ENCODE assay signal across 1 cellular context in the genomic region with DNA sequence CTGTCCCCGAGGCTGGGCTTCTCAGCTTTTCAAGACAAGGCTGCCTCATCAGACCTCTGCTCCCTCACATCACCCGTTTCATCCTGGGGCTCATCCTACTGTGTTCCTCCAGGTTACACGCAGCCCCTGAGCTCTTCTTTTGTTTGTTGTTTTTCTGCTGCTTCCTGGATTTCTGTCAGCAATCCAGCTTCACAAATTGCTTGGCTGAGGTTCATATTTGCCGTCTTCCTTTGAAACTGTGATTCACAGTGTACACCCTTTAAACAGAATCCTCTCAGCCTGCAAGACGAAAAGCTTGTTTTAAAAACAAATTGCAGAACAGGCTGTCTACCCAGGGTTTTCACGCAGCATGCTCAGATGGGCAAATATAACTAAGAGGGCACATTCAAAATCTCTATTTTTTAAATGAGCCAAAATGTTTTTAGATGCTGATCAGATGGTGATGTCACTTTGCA.
TF ChIP-seq lines count a peak whose summit lies in the region.

No MANE protein-coding gene starts in this region.

TF ChIP-seq in GM23338, 12 proteins besides CTCF, POLR2A, EP300 and RAD21 (continued from another document):
- TF ChIP-seq, protein P1, sequence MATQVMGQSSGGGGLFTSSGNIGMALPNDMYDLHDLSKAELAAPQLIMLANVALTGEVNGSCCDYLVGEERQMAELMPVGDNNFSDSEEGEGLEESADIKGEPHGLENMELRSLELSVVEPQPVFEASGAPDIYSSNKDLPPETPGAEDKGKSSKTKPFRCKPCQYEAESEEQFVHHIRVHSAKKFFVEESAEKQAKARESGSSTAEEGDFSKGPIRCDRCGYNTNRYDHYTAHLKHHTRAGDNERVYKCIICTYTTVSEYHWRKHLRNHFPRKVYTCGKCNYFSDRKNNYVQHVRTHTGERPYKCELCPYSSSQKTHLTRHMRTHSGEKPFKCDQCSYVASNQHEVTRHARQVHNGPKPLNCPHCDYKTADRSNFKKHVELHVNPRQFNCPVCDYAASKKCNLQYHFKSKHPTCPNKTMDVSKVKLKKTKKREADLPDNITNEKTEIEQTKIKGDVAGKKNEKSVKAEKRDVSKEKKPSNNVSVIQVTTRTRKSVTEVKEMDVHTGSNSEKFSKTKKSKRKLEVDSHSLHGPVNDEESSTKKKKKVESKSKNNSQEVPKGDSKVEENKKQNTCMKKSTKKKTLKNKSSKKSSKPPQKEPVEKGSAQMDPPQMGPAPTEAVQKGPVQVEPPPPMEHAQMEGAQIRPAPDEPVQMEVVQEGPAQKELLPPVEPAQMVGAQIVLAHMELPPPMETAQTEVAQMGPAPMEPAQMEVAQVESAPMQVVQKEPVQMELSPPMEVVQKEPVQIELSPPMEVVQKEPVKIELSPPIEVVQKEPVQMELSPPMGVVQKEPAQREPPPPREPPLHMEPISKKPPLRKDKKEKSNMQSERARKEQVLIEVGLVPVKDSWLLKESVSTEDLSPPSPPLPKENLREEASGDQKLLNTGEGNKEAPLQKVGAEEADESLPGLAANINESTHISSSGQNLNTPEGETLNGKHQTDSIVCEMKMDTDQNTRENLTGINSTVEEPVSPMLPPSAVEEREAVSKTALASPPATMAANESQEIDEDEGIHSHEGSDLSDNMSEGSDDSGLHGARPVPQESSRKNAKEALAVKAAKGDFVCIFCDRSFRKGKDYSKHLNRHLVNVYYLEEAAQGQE (IDR thresholded peaks at IDR 0.05; ENCODE audit: unreplicated experiment), result no peak
- TF ChIP-seq NANOG (IDR thresholded peaks at IDR 0.05; ENCODE audit: borderline replicate concordance) (no peak), POLR2AphosphoS5 (IDR thresholded peaks at IDR 0.05; ENCODE audit: low read depth) (no peak), CREB1 (CRISPR knock-in tag; IDR thresholded peaks at IDR 0.05; ENCODE audit: low read depth) (no peak)
